In genomic region chr2:162118166-162119031, GRCh38 we compare ENCODE assay signal across 11 cellular contexts.
DNase-seq lines count a peak whose midpoint lies in the region; ATAC-seq, FAIRE-seq and TF ChIP-seq lines count a peak whose summit lies in the region.
"Had no signal": no experiment of that assay in that cellular context is flagged by ENCODE, and none has a peak within 500 bp of the region (broad histone marks: within the 10 kb centered on the region; RNA-seq: fewer than 3 reads in every experiment).

No MANE protein-coding gene starts in this region.

- H3K27ac ChIP-seq in VCaP (peak overlapping the region; percentile 18; the same call in 1 of the 2 replicates), skin epidermis (peak overlapping the region in 19 of 21 experiments; percentile 10 to 83 (median 54))
- H3K27ac ChIP-seq: HL-60 had no signal

- TF ChIP-seq POLR2A in H54 (IDR thresholded peaks at IDR 0.05; ENCODE audit: low read depth, low read length), result no peak

- TF ChIP-seq CTCF in VCaP (conservative IDR thresholded peaks at IDR 0.05), result no peak

- ATAC-seq in HG02798 (IDR thresholded peaks at IDR 0.05; ENCODE audit: poor library complexity, unreplicated experiment), result no peak

- FAIRE-seq in H54 (lab: Jason Lieb, UNC), result peak; percentile 65

- H3K4me3 ChIP-seq in skin epidermis, result no peak overlapping the region

- DNase-seq in H54 (ENCODE audit: insufficient read length, low spot score), result no peak
- DNase-seq in glomerular visceral epithelial cell (ENCODE audit: extremely low spot score), result peak; percentile 79
- no peak for DNase-seq in NCI-H2171 (lab: John Stamatoyannopoulos, UW)
- no peak for DNase-seq in NCI-H1105 (lab: John Stamatoyannopoulos, UW)
- no peak for DNase-seq in activated CD4-positive, alpha-beta T cell treated with anti-CD3 and anti-CD28 coated beads for 48 hours
- DNase-seq: activated gamma-delta T cell treated with Interleukin-2 at 50 U/mL for 16 hours, T-helper 9 cell had no signal
